In the genomic region with DNA sequence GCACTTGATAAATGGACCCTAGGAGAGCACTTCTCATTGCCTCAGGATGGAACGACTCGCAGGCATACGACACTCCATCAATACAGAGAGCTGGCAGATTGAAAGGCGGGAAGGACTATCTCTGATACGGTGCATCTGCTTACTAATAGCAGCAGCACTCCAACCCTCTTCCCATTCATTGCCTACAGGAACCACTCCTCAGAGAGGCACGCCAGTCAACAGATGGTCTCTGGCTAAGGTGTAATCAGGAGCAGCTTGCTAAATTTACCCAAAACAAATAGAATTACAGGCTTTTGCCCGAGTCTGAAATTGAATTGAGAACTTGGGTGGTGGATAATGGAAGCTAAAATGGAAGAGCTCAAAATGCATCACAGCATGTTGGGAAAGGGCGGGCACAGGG, we compare ENCODE assay signal across 16 cellular contexts.
DNase-seq lines count a peak whose midpoint lies in the region; ATAC-seq lines count a peak whose summit lies in the region.
"Had no signal": no experiment of that assay in that cellular context is flagged by ENCODE, and none has a peak within 500 bp of the region (broad histone marks: within the 10 kb centered on the region; RNA-seq: fewer than 3 reads in every experiment).

No MANE protein-coding gene starts in this region.

- no peak overlapping the region for H2AFZ ChIP-seq in GM23248

- H3K27ac Mint-ChIP-seq in immature natural killer cell: peak overlapping the region; percentile 87 to 97 (median 92)
- H3K27ac Mint-ChIP-seq: activated T-cell treated with anti-CD3 and anti-CD28 coated beads, Interleukin-2, amount 50 U/mL, for 72 hours; progenitor cell of endocrine pancreas had no signal

- H3K9ac ChIP-seq in GM23248: no peak overlapping the region

- H3K4me1 Mint-ChIP-seq in immature natural killer cell: peaks cover 28 to 54% of the 10 kb centered on the region in 2 donors

- no peak overlapping the region for H3K4me2 ChIP-seq in GM23248 (ENCODE audit: unreplicated experiment)

- no peak overlapping the region for H3K27ac ChIP-seq in GM23248
- H3K27ac ChIP-seq: HL-60 had no signal

- H3K4me1 ChIP-seq in GM23248 (ENCODE audit: insufficient read depth): no peaks in the 10 kb centered on the region

- H3K79me2 ChIP-seq in GM23248 (ENCODE audit: insufficient read depth): no peaks in the 10 kb centered on the region

- no peaks in the 10 kb centered on the region for H3F3A ChIP-seq in GM23248 (ENCODE audit: insufficient read depth)

- in situ Hi-C loops in GM23248 (cut with MboI): no loop called here

- peaks cover 0 to 2% (median 2%) of the 10 kb centered on the region in 3 donors for H3K27me3 Mint-ChIP-seq in immature natural killer cell (ENCODE audit: low read depth in 3 of 3)
- H3K27me3 Mint-ChIP-seq: progenitor cell of endocrine pancreas had no signal

- H3K4me3 Mint-ChIP-seq in immature natural killer cell: peak overlapping the region in 3 of 5 donors; percentile 76 to 84 (median 84)

- no peaks in the 10 kb centered on the region for H3K9me3 ChIP-seq in GM23248 (ENCODE audit: low read depth)

- no peaks in the 10 kb centered on the region for H3K9me2 ChIP-seq in GM23248 (ENCODE audit: insufficient read depth)

- no peaks in the 10 kb centered on the region for H3K36me3 ChIP-seq in GM23248 (ENCODE audit: low read depth)

- no peaks in the 10 kb centered on the region for H3K9me3 Mint-ChIP-seq in immature natural killer cell
- H3K9me3 Mint-ChIP-seq: activated T-cell treated with anti-CD3 and anti-CD28 coated beads, Interleukin-2, amount 50 U/mL, for 72 hours; mesothelial cell of epicardium had no signal

- H3K27me3 ChIP-seq in GM23248 (replicated peaks; ENCODE audit: insufficient read depth): peaks cover 31% of the 10 kb centered on the region

- no peaks in the 10 kb centered on the region for H4K20me1 ChIP-seq in GM23248 (ENCODE audit: insufficient read depth)

- ATAC-seq in GM21717 (IDR thresholded peaks at IDR 0.05; ENCODE audit: unreplicated experiment): no peak
- ATAC-seq: GM12878 had no signal

- H3K36me3 Mint-ChIP-seq in immature natural killer cell: peaks cover 4 to 8% (median 8%) of the 10 kb centered on the region in 3 donors
- H3K36me3 Mint-ChIP-seq: mesothelial cell of epicardium had no signal

- WGBS in GM23248 (ENCODE audit: low coverage in 1 of 2, low lambda C conversion rate in 2 of 2, missing lambda C conversion rate in 2 of 2), 2 experiments: 69 to 77% methylated on average over 8 of the region's 8 CpGs

- H3K4me3 ChIP-seq in GM23248: no peak overlapping the region
- H3K4me3 ChIP-seq: GM12878 had no signal

- DNase-seq in COR-L47 (lab: John Stamatoyannopoulos, UW) (peak; percentile 24), NCI-H1436 (lab: John Stamatoyannopoulos, UW) (peak; percentile 43), NCI-H69 (lab: John Stamatoyannopoulos, UW) (peak; percentile 99), immature natural killer cell (no peak), iPS-NIHi11 (ENCODE audit: low spot score) (no peak), NCI-H2107 (lab: John Stamatoyannopoulos, UW) (no peak), GM23248 (no peak)
- DNase-seq: activated CD4-positive, alpha-beta T cell treated with anti-CD3 and anti-CD28 coated beads for 1 hour; activated T-cell treated with anti-CD3 and anti-CD28 coated beads, Interleukin-2, amount 50 U/mL, for 72 hours; DMS79 treated with DMSO at 0.1 percent for 48 hours; H7 had no signal

Comparison
In these comparisons a context has a peak if more than half of its experiments do, and no peak if none do; other contexts are left out.
1. DNase-seq: peak in COR-L47 (single experiment), NCI-H1436 (single experiment) and NCI-H69 (single experiment); none in immature natural killer cell (0 of 3), iPS-NIHi11 (single experiment), NCI-H2107 (single experiment) and GM23248 (single experiment).